In the genomic region with DNA sequence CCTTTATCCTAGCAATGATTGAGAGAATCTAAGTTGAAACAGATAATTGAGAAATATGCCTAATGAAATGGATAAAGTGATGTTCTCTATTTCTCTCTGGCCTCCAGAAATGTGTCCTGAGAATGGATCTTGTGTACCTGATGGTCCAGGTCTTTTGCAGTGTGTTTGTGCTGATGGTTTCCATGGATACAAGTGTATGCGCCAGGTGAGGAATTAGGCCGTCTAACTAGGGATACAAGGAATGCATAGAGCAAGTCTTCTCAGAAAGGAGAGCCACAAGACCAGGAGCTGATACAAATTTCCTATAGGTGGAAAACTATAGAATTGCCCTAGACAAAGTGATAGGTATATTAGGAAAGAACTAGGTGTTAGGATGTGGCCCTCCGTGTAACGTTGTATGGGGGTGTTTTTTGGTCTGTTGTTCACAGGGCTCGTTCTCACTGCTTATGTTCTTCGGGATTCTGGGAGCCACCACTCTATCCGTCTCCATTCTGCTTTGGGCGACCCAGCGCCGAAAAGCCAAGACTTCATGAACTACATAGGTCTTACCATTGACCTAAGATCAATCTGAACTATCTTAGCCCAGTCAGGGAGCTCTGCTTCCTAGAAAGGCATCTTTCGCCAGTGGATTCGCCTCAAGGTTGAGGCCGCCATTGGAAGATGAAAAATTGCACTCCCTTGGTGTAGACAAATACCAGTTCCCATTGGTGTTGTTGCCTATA, we compare ENCODE assay signal across 2 cellular contexts.
TF ChIP-seq lines count a peak whose summit lies in the region.

No MANE protein-coding gene starts in this region.

TF ChIP-seq in SK-N-SH, 30 proteins besides CTCF, POLR2A, EP300 and RAD21:
- TF ChIP-seq GABPA (IDR thresholded peaks at IDR 0.05; ENCODE audit: low read depth) (no peak), POLR2AphosphoS5 (IDR thresholded peaks at IDR 0.05; ENCODE audit: low read depth, low read length) (no peak), EZH2phosphoT487 (IDR thresholded peaks at IDR 0.05; ENCODE audit: borderline replicate concordance, low read depth) (no peak), GATA2 (CRISPR knock-in tag; IDR thresholded peaks at IDR 0.05) (no peak), MXI1 (IDR thresholded peaks at IDR 0.05; ENCODE audit: low read depth, low read length) (no peak), SIN3A (IDR thresholded peaks at IDR 0.05; ENCODE audit: borderline replicate concordance, low read depth, low read length) (no peak), TCF12 (IDR thresholded peaks at IDR 0.05) (no peak), RXRA (IDR thresholded peaks at IDR 0.05; ENCODE audit: borderline replicate concordance, low read depth) (no peak), FOSL2 (IDR thresholded peaks at IDR 0.05; ENCODE audit: borderline replicate concordance, low read depth) (no peak)
- TF ChIP-seq, protein P1, sequence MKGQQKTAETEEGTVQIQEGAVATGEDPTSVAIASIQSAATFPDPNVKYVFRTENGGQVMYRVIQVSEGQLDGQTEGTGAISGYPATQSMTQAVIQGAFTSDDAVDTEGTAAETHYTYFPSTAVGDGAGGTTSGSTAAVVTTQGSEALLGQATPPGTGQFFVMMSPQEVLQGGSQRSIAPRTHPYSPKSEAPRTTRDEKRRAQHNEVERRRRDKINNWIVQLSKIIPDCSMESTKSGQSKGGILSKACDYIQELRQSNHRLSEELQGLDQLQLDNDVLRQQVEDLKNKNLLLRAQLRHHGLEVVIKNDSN (IDR thresholded peaks at IDR 0.05; ENCODE audit: borderline replicate concordance, low read depth): no peak
- TF ChIP-seq, protein P2, sequence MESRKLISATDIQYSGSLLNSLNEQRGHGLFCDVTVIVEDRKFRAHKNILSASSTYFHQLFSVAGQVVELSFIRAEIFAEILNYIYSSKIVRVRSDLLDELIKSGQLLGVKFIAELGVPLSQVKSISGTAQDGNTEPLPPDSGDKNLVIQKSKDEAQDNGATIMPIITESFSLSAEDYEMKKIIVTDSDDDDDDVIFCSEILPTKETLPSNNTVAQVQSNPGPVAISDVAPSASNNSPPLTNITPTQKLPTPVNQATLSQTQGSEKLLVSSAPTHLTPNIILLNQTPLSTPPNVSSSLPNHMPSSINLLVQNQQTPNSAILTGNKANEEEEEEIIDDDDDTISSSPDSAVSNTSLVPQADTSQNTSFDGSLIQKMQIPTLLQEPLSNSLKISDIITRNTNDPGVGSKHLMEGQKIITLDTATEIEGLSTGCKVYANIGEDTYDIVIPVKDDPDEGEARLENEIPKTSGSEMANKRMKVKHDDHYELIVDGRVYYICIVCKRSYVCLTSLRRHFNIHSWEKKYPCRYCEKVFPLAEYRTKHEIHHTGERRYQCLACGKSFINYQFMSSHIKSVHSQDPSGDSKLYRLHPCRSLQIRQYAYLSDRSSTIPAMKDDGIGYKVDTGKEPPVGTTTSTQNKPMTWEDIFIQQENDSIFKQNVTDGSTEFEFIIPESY (IDR thresholded peaks at IDR 0.05; ENCODE audit: borderline replicate concordance, low read depth): no peak
- TF ChIP-seq, protein P3, sequence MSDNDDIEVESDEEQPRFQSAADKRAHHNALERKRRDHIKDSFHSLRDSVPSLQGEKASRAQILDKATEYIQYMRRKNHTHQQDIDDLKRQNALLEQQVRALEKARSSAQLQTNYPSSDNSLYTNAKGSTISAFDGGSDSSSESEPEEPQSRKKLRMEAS (IDR thresholded peaks at IDR 0.05; ENCODE audit: low read depth): no peak

TF ChIP-seq in SK-N-SH treated with all-trans-retinoic acid at 6 μM for 48 hours, 23 proteins besides CTCF, POLR2A, EP300 and RAD21:
- TF ChIP-seq BACH2 (CRISPR knock-in tag; IDR thresholded peaks at IDR 0.05; ENCODE audit: borderline replicate concordance) (no peak), OSR1 (CRISPR knock-in tag; IDR thresholded peaks at IDR 0.05) (no peak), ZFP3 (CRISPR knock-in tag; IDR thresholded peaks at IDR 0.05) (no peak), ESRRG (CRISPR knock-in tag; IDR thresholded peaks at IDR 0.05) (no peak), ZC3H10 (CRISPR knock-in tag; IDR thresholded peaks at IDR 0.05) (no peak), ZNF8 (CRISPR knock-in tag; IDR thresholded peaks at IDR 0.05) (no peak), ZFP30 (CRISPR knock-in tag; IDR thresholded peaks at IDR 0.05) (no peak), GLIS3 (CRISPR knock-in tag; IDR thresholded peaks at IDR 0.05) (no peak), SNAI2 (CRISPR knock-in tag; IDR thresholded peaks at IDR 0.05) (no peak), TCF4 (CRISPR knock-in tag; IDR thresholded peaks at IDR 0.05; ENCODE audit: borderline replicate concordance) (no peak), TOX (CRISPR knock-in tag; IDR thresholded peaks at IDR 0.05; ENCODE audit: borderline replicate concordance) (no peak), ZNF70 (CRISPR knock-in tag; IDR thresholded peaks at IDR 0.05) (no peak), CSDC2 (CRISPR knock-in tag; IDR thresholded peaks at IDR 0.05) (no peak), ISL1 (CRISPR knock-in tag; IDR thresholded peaks at IDR 0.05) (no peak), ZNF565 (CRISPR knock-in tag; conservative IDR thresholded peaks at IDR 0.05; ENCODE audit: low read depth) (no peak), RARB (CRISPR knock-in tag; IDR thresholded peaks at IDR 0.05) (no peak)
- TF ChIP-seq, protein P4, sequence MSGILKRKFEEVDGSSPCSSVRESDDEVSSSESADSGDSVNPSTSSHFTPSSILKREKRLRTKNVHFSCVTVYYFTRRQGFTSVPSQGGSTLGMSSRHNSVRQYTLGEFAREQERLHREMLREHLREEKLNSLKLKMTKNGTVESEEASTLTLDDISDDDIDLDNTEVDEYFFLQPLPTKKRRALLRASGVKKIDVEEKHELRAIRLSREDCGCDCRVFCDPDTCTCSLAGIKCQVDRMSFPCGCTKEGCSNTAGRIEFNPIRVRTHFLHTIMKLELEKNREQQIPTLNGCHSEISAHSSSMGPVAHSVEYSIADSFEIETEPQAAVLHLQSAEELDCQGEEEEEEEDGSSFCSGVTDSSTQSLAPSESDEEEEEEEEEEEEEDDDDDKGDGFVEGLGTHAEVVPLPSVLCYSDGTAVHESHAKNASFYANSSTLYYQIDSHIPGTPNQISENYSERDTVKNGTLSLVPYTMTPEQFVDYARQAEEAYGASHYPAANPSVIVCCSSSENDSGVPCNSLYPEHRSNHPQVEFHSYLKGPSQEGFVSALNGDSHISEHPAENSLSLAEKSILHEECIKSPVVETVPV (CRISPR knock-in tag; IDR thresholded peaks at IDR 0.05): no peak
- TF ChIP-seq, protein P5, sequence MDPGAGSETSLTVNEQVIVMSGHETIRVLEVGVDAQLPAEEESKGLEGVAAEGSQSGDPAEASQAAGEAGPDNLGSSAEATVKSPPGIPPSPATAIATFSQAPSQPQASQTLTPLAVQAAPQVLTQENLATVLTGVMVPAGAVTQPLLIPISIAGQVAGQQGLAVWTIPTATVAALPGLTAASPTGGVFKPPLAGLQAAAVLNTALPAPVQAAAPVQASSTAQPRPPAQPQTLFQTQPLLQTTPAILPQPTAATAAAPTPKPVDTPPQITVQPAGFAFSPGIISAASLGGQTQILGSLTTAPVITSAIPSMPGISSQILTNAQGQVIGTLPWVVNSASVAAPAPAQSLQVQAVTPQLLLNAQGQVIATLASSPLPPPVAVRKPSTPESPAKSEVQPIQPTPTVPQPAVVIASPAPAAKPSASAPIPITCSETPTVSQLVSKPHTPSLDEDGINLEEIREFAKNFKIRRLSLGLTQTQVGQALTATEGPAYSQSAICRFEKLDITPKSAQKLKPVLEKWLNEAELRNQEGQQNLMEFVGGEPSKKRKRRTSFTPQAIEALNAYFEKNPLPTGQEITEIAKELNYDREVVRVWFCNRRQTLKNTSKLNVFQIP (CRISPR knock-in tag; IDR thresholded peaks at IDR 0.05; ENCODE audit: borderline replicate concordance, low read depth): no peak
- TF ChIP-seq, protein P6, sequence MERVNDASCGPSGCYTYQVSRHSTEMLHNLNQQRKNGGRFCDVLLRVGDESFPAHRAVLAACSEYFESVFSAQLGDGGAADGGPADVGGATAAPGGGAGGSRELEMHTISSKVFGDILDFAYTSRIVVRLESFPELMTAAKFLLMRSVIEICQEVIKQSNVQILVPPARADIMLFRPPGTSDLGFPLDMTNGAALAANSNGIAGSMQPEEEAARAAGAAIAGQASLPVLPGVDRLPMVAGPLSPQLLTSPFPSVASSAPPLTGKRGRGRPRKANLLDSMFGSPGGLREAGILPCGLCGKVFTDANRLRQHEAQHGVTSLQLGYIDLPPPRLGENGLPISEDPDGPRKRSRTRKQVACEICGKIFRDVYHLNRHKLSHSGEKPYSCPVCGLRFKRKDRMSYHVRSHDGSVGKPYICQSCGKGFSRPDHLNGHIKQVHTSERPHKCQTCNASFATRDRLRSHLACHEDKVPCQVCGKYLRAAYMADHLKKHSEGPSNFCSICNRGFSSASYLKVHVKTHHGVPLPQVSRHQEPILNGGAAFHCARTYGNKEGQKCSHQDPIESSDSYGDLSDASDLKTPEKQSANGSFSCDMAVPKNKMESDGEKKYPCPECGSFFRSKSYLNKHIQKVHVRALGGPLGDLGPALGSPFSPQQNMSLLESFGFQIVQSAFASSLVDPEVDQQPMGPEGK (CRISPR knock-in tag; IDR thresholded peaks at IDR 0.05; ENCODE audit: borderline replicate concordance): no peak
- TF ChIP-seq, protein P7, sequence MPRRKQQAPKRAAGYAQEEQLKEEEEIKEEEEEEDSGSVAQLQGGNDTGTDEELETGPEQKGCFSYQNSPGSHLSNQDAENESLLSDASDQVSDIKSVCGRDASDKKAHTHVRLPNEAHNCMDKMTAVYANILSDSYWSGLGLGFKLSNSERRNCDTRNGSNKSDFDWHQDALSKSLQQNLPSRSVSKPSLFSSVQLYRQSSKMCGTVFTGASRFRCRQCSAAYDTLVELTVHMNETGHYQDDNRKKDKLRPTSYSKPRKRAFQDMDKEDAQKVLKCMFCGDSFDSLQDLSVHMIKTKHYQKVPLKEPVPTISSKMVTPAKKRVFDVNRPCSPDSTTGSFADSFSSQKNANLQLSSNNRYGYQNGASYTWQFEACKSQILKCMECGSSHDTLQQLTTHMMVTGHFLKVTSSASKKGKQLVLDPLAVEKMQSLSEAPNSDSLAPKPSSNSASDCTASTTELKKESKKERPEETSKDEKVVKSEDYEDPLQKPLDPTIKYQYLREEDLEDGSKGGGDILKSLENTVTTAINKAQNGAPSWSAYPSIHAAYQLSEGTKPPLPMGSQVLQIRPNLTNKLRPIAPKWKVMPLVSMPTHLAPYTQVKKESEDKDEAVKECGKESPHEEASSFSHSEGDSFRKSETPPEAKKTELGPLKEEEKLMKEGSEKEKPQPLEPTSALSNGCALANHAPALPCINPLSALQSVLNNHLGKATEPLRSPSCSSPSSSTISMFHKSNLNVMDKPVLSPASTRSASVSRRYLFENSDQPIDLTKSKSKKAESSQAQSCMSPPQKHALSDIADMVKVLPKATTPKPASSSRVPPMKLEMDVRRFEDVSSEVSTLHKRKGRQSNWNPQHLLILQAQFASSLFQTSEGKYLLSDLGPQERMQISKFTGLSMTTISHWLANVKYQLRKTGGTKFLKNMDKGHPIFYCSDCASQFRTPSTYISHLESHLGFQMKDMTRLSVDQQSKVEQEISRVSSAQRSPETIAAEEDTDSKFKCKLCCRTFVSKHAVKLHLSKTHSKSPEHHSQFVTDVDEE (CRISPR knock-in tag; IDR thresholded peaks at IDR 0.05): no peak
TF ChIP-seq in SK-N-SH treated with all-trans-retinoic acid at 6 μM for 48 hours: peak in this region for 0.
